In genomic region chr7:44111759-44112158, GRCh38 we compare ENCODE assay signal across 30 cellular contexts. TPM values are rescaled to one million over a fixed set of nuclear protein-coding genes. Genes with fewer than 3 reads are reported as not detected.
A peak's percentile ranks its signal among the peaks of the same experiment; 100 is the strongest.
DNase-seq lines count a peak whose midpoint lies in the region; ATAC-seq and TF ChIP-seq lines count a peak whose summit lies in the region.
"Had no signal": no experiment of that assay in that cellular context is flagged by ENCODE, and none has a peak within 500 bp of the region (broad histone marks: within the 10 kb centered on the region; RNA-seq: fewer than 3 reads in every experiment).

No MANE protein-coding gene starts in this region.

- no peaks in the 10 kb centered on the region for H3K9me3 Mint-ChIP-seq in nephron progenitor cell
- no peaks in the 10 kb centered on the region for H3K9me3 Mint-ChIP-seq in activated T-cell treated with anti-CD3 and anti-CD28 coated beads, Interleukin-2, amount 50 U/mL, for 24 hours
- H3K9me3 Mint-ChIP-seq: activated B cell treated with CpG ODN at 0.5 μM for 24 hours; activated naive CD4-positive, alpha-beta T cell treated with anti-CD3 and anti-CD28 coated beads for 36 hours; activated T-cell treated with anti-CD3 and anti-CD28 coated beads, Interleukin-2, amount 50 U/mL, for 4 hours; neural progenitor cell; T-helper 2 cell treated with Interferon-gamma antibody and Interleukin-4, amounts not matched to agents 5 μg/mL and 100 μg/mL, for 36 hours had no signal

- intact Hi-C loops in OCI-LY7 (cut with micrococcal nuclease; ENCODE audit: unreplicated experiment) = no loop called here

- peak overlapping the region; percentile 25 for H3K27ac Mint-ChIP-seq in nephron progenitor cell
- no peak overlapping the region for H3K27ac Mint-ChIP-seq in activated T-cell treated with anti-CD3 and anti-CD28 coated beads, Interleukin-2, amount 50 U/mL, for 24 hours
- H3K27ac Mint-ChIP-seq: activated B cell treated with CpG ODN at 0.5 μM for 24 hours; activated CD8-positive, alpha-beta T cell treated with anti-CD3 and anti-CD28 coated beads, Interleukin-2, amount 10 ng/mL, durations not matched to agents 7 days and 5 days; activated naive CD4-positive, alpha-beta T cell treated with anti-CD3 and anti-CD28 coated beads for 36 hours; neural progenitor cell; T-helper 2 cell treated with Interferon-gamma antibody and Interleukin-4, amounts not matched to agents 5 μg/mL and 100 μg/mL, for 36 hours had no signal

- no peaks in the 10 kb centered on the region for H3K9me3 ChIP-seq in OCI-LY7 (ENCODE audit: low read length)
- H3K9me3 ChIP-seq: mucosa of descending colon, prostate gland, SJSA1, tibial nerve had no signal

- no peaks in the 10 kb centered on the region for H3K4me1 Mint-ChIP-seq in nephron progenitor cell
- H3K4me1 Mint-ChIP-seq in activated T-cell treated with anti-CD3 and anti-CD28 coated beads, Interleukin-2, amount 50 U/mL, for 24 hours (ENCODE audit: low read depth) = no peaks in the 10 kb centered on the region
- H3K4me1 Mint-ChIP-seq: activated B cell treated with CpG ODN at 0.5 μM for 24 hours, neural progenitor cell had no signal

- no peak overlapping the region for H3K4me3 ChIP-seq in OCI-LY7 (ENCODE audit: low read depth, low read length, poor library complexity, severe bottlenecking)
- H3K4me3 ChIP-seq: cardiac muscle cell, mucosa of descending colon, neural progenitor cell, prostate gland, SJSA1, tibial nerve had no signal

- H3K27me3 Mint-ChIP-seq in nephron progenitor cell (ENCODE audit: low read depth, poor library complexity) = no peaks in the 10 kb centered on the region
- no peaks in the 10 kb centered on the region for H3K27me3 Mint-ChIP-seq in activated T-cell treated with anti-CD3 and anti-CD28 coated beads, Interleukin-2, amount 50 U/mL, for 24 hours
- H3K27me3 Mint-ChIP-seq: activated B cell treated with CpG ODN at 0.5 μM for 24 hours had no signal

- TF ChIP-seq CTCF in OCI-LY7 (conservative IDR thresholded peaks at IDR 0.05; ENCODE audit: low read length) (no peak), nephron progenitor cell (IDR thresholded peaks at IDR 0.05) (no peak)

- ATAC-seq in GM18907 (IDR thresholded peaks at IDR 0.05; ENCODE audit: unreplicated experiment) = no peak
- ATAC-seq: activated CD8-positive, alpha-beta T cell treated with anti-CD3 and anti-CD28 coated beads, Interleukin-2, amount 10 ng/mL, durations not matched to agents 7 days and 5 days; activated T-cell treated with anti-CD3 and anti-CD28 coated beads, Interleukin-2, amount 50 U/mL, for 4 hours; mucosa of descending colon; stimulated activated naive CD8-positive, alpha-beta T cell treated with anti-CD3 and anti-CD28 coated beads, Interleukin-15, Interleukin-2, amounts not matched to agents 100 U/mL and 50 U/mL, for 24 hours had no signal

- peaks cover 60% of the 10 kb centered on the region for H3K36me3 ChIP-seq in OCI-LY7 (ENCODE audit: insufficient read depth, low read length)
- H3K36me3 ChIP-seq: neural progenitor cell, prostate gland had no signal

- H2AFZ ChIP-seq in OCI-LY7 (ENCODE audit: low read length) = no peak overlapping the region
- H2AFZ ChIP-seq: neural progenitor cell had no signal

- H4K20me1 ChIP-seq in OCI-LY7 (ENCODE audit: insufficient read depth, low read length) = no peaks in the 10 kb centered on the region

- peak; percentile 57 for DNase-seq in COLO668 (lab: John Stamatoyannopoulos, UW; ENCODE audit: unreplicated experiment)
- DNase-seq in DMS 273 treated with DMSO at 0.1 percent for 48 hours (lab: John Stamatoyannopoulos, UW) = peak; percentile 22
- peak; percentile 41 for DNase-seq in OCI-LY7 (ENCODE audit: low spot score)
- DNase-seq in nephron progenitor cell = no peak
- DNase-seq in activated T-cell treated with anti-CD3 and anti-CD28 coated beads, Interleukin-2, amount 50 U/mL, for 24 hours = no peak
- DNase-seq in RKO (ENCODE audit: low spot score) = no peak
- DNase-seq: activated B cell treated with CpG ODN at 0.5 μM for 24 hours; activated CD8-positive, alpha-beta T cell treated with anti-CD3 and anti-CD28 coated beads, Interleukin-2, amount 10 ng/mL, durations not matched to agents 7 days and 5 days; activated naive CD4-positive, alpha-beta T cell treated with anti-CD3 and anti-CD28 coated beads for 36 hours; activated T-cell treated with anti-CD3 and anti-CD28 coated beads, Interleukin-2, amount 50 U/mL, for 4 hours; AML-193; amygdala; COR-L47; Kasumi-1; NCI-H1048; NCI-H187 treated with DMSO at 0.1 percent for 48 hours; NCI-H524 treated with DMSO at 0.1 percent for 48 hours; stimulated activated CD4-positive, alpha-beta T cell treated with anti-CD3 and anti-CD28 coated beads, Interleukin-2, amount 100 ng/mL, for 24 hours; stimulated activated naive CD8-positive, alpha-beta T cell treated with anti-CD3 and anti-CD28 coated beads, Interleukin-15, Interleukin-2, amounts not matched to agents 100 U/mL and 50 U/mL, for 24 hours had no signal

- H3K9me2 ChIP-seq in OCI-LY7 (ENCODE audit: insufficient read depth, low read length) = no peaks in the 10 kb centered on the region

- H3K4me3 Mint-ChIP-seq in nephron progenitor cell = no peak overlapping the region
- no peak overlapping the region for H3K4me3 Mint-ChIP-seq in activated T-cell treated with anti-CD3 and anti-CD28 coated beads, Interleukin-2, amount 50 U/mL, for 24 hours
- H3K4me3 Mint-ChIP-seq: activated B cell treated with CpG ODN at 0.5 μM for 24 hours; activated CD8-positive, alpha-beta T cell treated with anti-CD3 and anti-CD28 coated beads, Interleukin-2, amount 10 ng/mL, durations not matched to agents 7 days and 5 days; activated naive CD4-positive, alpha-beta T cell treated with anti-CD3 and anti-CD28 coated beads for 36 hours; activated T-cell treated with anti-CD3 and anti-CD28 coated beads, Interleukin-2, amount 50 U/mL, for 4 hours; neural progenitor cell; T-helper 2 cell treated with Interferon-gamma antibody and Interleukin-4, amounts not matched to agents 5 μg/mL and 100 μg/mL, for 36 hours had no signal

- POLR2A ChIA-PET in OCI-LY7 (lab: Charles Lee) = interaction anchor here (1.3 kb wide), 1 partner anchor 14 kb away, joined by 3 read pairs; no protein-coding TSS in a partner anchor

- peaks cover 9% of the 10 kb centered on the region for H3K36me3 Mint-ChIP-seq in nephron progenitor cell (ENCODE audit: low read depth)
- peaks cover 78% of the 10 kb centered on the region for H3K36me3 Mint-ChIP-seq in activated T-cell treated with anti-CD3 and anti-CD28 coated beads, Interleukin-2, amount 50 U/mL, for 24 hours (ENCODE audit: low read depth)

- H3K4me2 ChIP-seq in OCI-LY7 (ENCODE audit: low read length) = no peak overlapping the region
- H3K4me2 ChIP-seq: neural progenitor cell had no signal

- CTCF ChIA-PET in OCI-LY7 (lab: Charles Lee; ENCODE audit: unreplicated experiment) = interaction anchor here (0.6 kb wide), 1 partner anchor 639 kb away, joined by 5 read pairs; no protein-coding TSS in a partner anchor

- no peak overlapping the region for H3K27ac ChIP-seq in OCI-LY7 (ENCODE audit: low read depth, low read length, poor library complexity, severe bottlenecking)
- H3K27ac ChIP-seq: cardiac muscle cell, epithelial cell of prostate, neural progenitor cell, prostate gland, SJSA1, tibial nerve had no signal

- no peaks in the 10 kb centered on the region for H3K79me2 ChIP-seq in OCI-LY7 (ENCODE audit: insufficient read depth, low read depth, low read length)

- peaks cover 10% of the 10 kb centered on the region for H3K4me1 ChIP-seq in OCI-LY7 (ENCODE audit: insufficient read depth, low read length, poor library complexity, severe bottlenecking)
- H3K4me1 ChIP-seq: neural progenitor cell, prostate gland, SJSA1 had no signal

- no TSS peak for BruUV-seq in OCI-LY7 (replicated peaks; lab: Mats Ljungman, UMichigan)

RNA-seq across cellular contexts. Expression of gene AEBP1, which starts 7.6 kb away (rescaled TPM):
- total RNA-seq in OCI-LY7 (2014; rRNA removed; shearing (Covaris generic)) = 62.9 and 64.2 TPM in 2 replicates
- 35.0 and 42.2 TPM in 2 replicates for total RNA-seq in OCI-LY7 (2022)
- total RNA-seq: HT-29, SJSA1 had no signal

RNA-seq across cellular contexts. Expression of gene POLD2, which starts 11.6 kb away (rescaled TPM):
- 205 and 230 TPM in 2 replicates for total RNA-seq in OCI-LY7 (2014; rRNA removed; shearing (Covaris generic))
- 261 and 271 TPM in 2 replicates for total RNA-seq in OCI-LY7 (2022)

RNA-seq across cellular contexts. Expression of gene MYL7, which starts 29.4 kb away (rescaled TPM):
- not detected in 2 replicates for total RNA-seq in OCI-LY7 (2014; rRNA removed; shearing (Covaris generic))
- not detected in 2 replicates for total RNA-seq in OCI-LY7 (2022)
- total RNA-seq: activated B cell treated with CpG ODN at 0.5 μM for 24 hours; activated CD8-positive, alpha-beta T cell treated with anti-CD3 and anti-CD28 coated beads, Interleukin-2, amount 10 ng/mL, durations not matched to agents 7 days and 5 days; activated naive CD4-positive, alpha-beta T cell treated with anti-CD3 and anti-CD28 coated beads for 36 hours; HT-29; lower leg skin; prostate gland; SJSA1; tibial nerve had no signal

RNA-seq across cellular contexts. Expression of gene POLM, which starts 29.4 kb away (rescaled TPM):
- 83.8 and 90.0 TPM in 2 replicates for total RNA-seq in OCI-LY7 (2014; rRNA removed; shearing (Covaris generic))
- 87.9 and 99.3 TPM in 2 replicates for total RNA-seq in OCI-LY7 (2022)

RNA-seq across cellular contexts. Expression of gene PGAM2, which starts 46.4 kb away (rescaled TPM):
- total RNA-seq in OCI-LY7 (2014; rRNA removed; shearing (Covaris generic)) = 0.69 TPM in 1 of 2 replicates, not detected in the other
- 0.80 and 1.1 TPM in 2 replicates for total RNA-seq in OCI-LY7 (2022)

Comparison
In these comparisons a context has a peak if more than half of its experiments do, and no peak if none do; other contexts are left out.
1. DNase-seq: peak in COLO668 (single experiment), DMS 273 treated with DMSO at 0.1 percent for 48 hours (single experiment) and OCI-LY7 (single experiment); none in nephron progenitor cell (single experiment), activated T-cell treated with anti-CD3 and anti-CD28 coated beads, Interleukin-2, amount 50 U/mL, for 24 hours (single experiment) and RKO (single experiment).